ENCODE assay signal across 9 cellular contexts in genomic region chr11:83070044-83070877, GRCh38. TPM values are rescaled to one million over a fixed set of nuclear protein-coding genes. Genes with fewer than 3 reads are reported as not detected.
DNase-seq lines count a peak whose midpoint lies in the region; ATAC-seq, FAIRE-seq and TF ChIP-seq lines count a peak whose summit lies in the region.
"Had no signal": no experiment of that assay in that cellular context is flagged by ENCODE, and none has a peak within 500 bp of the region (broad histone marks: within the 10 kb centered on the region; RNA-seq: fewer than 3 reads in every experiment).

No MANE protein-coding gene starts in this region.

- DNase-seq in Ammon's horn (ENCODE audit: low spot score), result peak; percentile 9
- DNase-seq in MCF 10A (ENCODE audit: unreplicated experiment), result peak; percentile 62
- DNase-seq in HepG2 (ENCODE audit: low spot score), result no peak
- no peak for DNase-seq in SHP77 treated with DMSO at 0.1 percent for 48 hours (lab: John Stamatoyannopoulos, UW)
- DNase-seq in T1000 (lab: John Stamatoyannopoulos, UW), result no peak
- DNase-seq in effector CD8-positive, alpha-beta T cell (lab: John Stamatoyannopoulos, UW), result no peak

- H4K20me1 ChIP-seq in HepG2 (ENCODE audit: insufficient read depth, low read length), result no peaks in the 10 kb centered on the region; the same call in 1 of the 2 replicates

- H3K9me3 ChIP-seq in HUES6 (ENCODE audit: control insufficient read depth, insufficient read depth, low read depth, low read length) (no peaks in the 10 kb centered on the region), HepG2 (ENCODE audit: low read length) (no peaks in the 10 kb centered on the region)

- no peak overlapping the region for H2AFZ ChIP-seq in HepG2 (ENCODE audit: low read length)

- no peak for ATAC-seq in HepG2
- ATAC-seq in GM18498 (IDR thresholded peaks at IDR 0.05; ENCODE audit: unreplicated experiment), result no peak

- peaks cover 14% of the 10 kb centered on the region for H3K36me3 ChIP-seq in HUES6 (ENCODE audit: control insufficient read depth, insufficient read depth, low read length)
- no peaks in the 10 kb centered on the region; a peak in 1 of 5 replicates for H3K36me3 ChIP-seq in HepG2 (replicated peaks in 1 of 2; ENCODE audit: control insufficient read depth in 1 of 2, insufficient read depth in 2 of 2, low read length in 2 of 2)

- peaks cover 26% of the 10 kb centered on the region for H3K4me1 Mint-ChIP-seq in MCF 10A (ENCODE audit: insufficient read depth, unreplicated experiment)

- peaks cover 24% of the 10 kb centered on the region for H3K4me1 ChIP-seq in HUES6 (ENCODE audit: control insufficient read depth, insufficient read depth, low read length)
- H3K4me1 ChIP-seq in HepG2 (ENCODE audit: insufficient read depth, low read length), result peaks cover 67% of the 10 kb centered on the region

- no peak for TF ChIP-seq EP300 in HepG2 (IDR thresholded peaks at IDR 0.05; ENCODE audit: low read depth in 2 of 2, low read length in 2 of 2)
- no peak for TF ChIP-seq EP300 in HepG2 (CRISPR knock-in tag; IDR thresholded peaks at IDR 0.05; ENCODE audit: borderline replicate concordance)

- H3K4me3 Mint-ChIP-seq in MCF 10A (ENCODE audit: unreplicated experiment), result no peak overlapping the region

- H3K27me3 ChIP-seq in HUES6 (ENCODE audit: control insufficient read depth, insufficient read depth, low read length) (no peaks in the 10 kb centered on the region), HepG2 (ENCODE audit: control insufficient read depth in 1 of 2, insufficient read depth in 2 of 2, low read length in 2 of 2) (no peaks in the 10 kb centered on the region; a peak in 1 of 5 replicates)

- H3K79me2 ChIP-seq in HepG2 (ENCODE audit: insufficient read depth, low read length), result peaks cover 52% of the 10 kb centered on the region

- no peak overlapping the region for H3K27ac Mint-ChIP-seq in MCF 10A (ENCODE audit: low read depth, unreplicated experiment)

- peak overlapping the region; percentile 85 for H3K4me3 ChIP-seq in HUES6 (ENCODE audit: low read depth, low read length)
- H3K4me3 ChIP-seq in HepG2 (replicated peaks in 1 of 3; ENCODE audit: insufficient read depth in 1 of 3, low read depth in 2 of 3, low read length in 3 of 3), result peak overlapping the region; percentile 65 to 89 (median 69)

- H3K36me3 Mint-ChIP-seq in MCF 10A (ENCODE audit: insufficient read depth, unreplicated experiment), result peaks cover 21% of the 10 kb centered on the region

- POLR2A ChIA-PET in MCF 10A (lab: Yijun Ruan, JAX) (interaction anchor here (0.6 to 7.3 kb wide), 29 partner anchors 8 to 215 kb away, joined by 3 to 188 read pairs (median 12); partner anchors contain the start of genes ANKRD42, CCDC90B, DDIAS and PCF11), HepG2 (lab: Yijun Ruan, JAX) (interaction anchor here (1.7 to 7.3 kb wide), 6 partner anchors 7 to 123 kb away, joined by 4 to 67 read pairs (median 8); partner anchors contain the start of genes ANKRD42 and PCF11)

- H3K27ac ChIP-seq in HUES6 (ENCODE audit: low read depth, low read length) (no peak overlapping the region), HepG2 (ENCODE audit: extremely low read length, insufficient read depth, low read length) (peak overlapping the region; percentile 88)
- H3K27ac ChIP-seq: HL-60 had no signal

- no peaks in the 10 kb centered on the region for H3K9me3 Mint-ChIP-seq in MCF 10A (ENCODE audit: unreplicated experiment)

- peak overlapping the region; percentile 56 for H3K9ac ChIP-seq in HUES6 (ENCODE audit: low read length)
- peak overlapping the region; percentile 68 for H3K9ac ChIP-seq in HepG2 (ENCODE audit: insufficient read depth, low read depth, low read length)

- H3K4me2 ChIP-seq in HepG2 (ENCODE audit: low read depth, low read length), result peak overlapping the region; percentile 89

- no peaks in the 10 kb centered on the region for H3K27me3 Mint-ChIP-seq in MCF 10A (ENCODE audit: insufficient read depth, unreplicated experiment)

- TF ChIP-seq CTCF in MCF 10A (IDR thresholded peaks at IDR 0.05; ENCODE audit: unreplicated experiment), result no peak
- no peak for TF ChIP-seq CTCF in HepG2 (CRISPR knock-in tag; IDR thresholded peaks at IDR 0.05)

- FAIRE-seq in HepG2 (lab: Jason Lieb, UNC), result no peak

- TF ChIP-seq RAD21 in HepG2 (CRISPR knock-in tag; IDR thresholded peaks at IDR 0.05), result no peak

- no TSS peak for BruUV-seq in MCF 10A (replicated peaks; lab: Mats Ljungman, UMichigan)
- no TSS peak for BruUV-seq in HepG2 (replicated peaks; lab: Mats Ljungman, UMichigan)

- intact Hi-C loops in MCF 10A (cut with micrococcal nuclease), result loop anchor here (2.0 to 10.0 kb wide), 5 partner anchors 38 to 215 kb away; no protein-coding TSS in a partner anchor
- intact Hi-C loops in HepG2 (cut with micrococcal nuclease; ENCODE audit: unreplicated experiment), result loop anchor here (5.0 kb wide), 2 partner anchors 47 to 143 kb away; no protein-coding TSS in a partner anchor

- WGBS in HepG2 (ENCODE audit: low lambda C conversion rate), result 5% methylated on average over 7 of the region's 7 CpGs

- CTCF ChIA-PET in MCF 10A (lab: Yijun Ruan, JAX), result interaction anchor here (0.5 to 3.2 kb wide), 12 partner anchors 11 to 202 kb away, joined by 3 to 21 read pairs (median 4); partner anchors contain the start of gene PCF11
- CTCF ChIA-PET in HepG2 (lab: Yijun Ruan, JAX; ENCODE audit: low intra/inter-chr PET ratio, low total read pairs), result no interaction called here

- in situ Hi-C loops in HepG2 (cut with HindIII; ENCODE audit: extremely low pct_ligation_motif_present, low pct_unique_long_range_greater_than_20kb), result loop anchor here (5.0 kb wide), 1 partner anchor 168 kb away; the partner anchor contains the start of genes DDIAS and PRCP

- TF ChIP-seq POLR2A in HepG2 (IDR thresholded peaks at IDR 0.05; ENCODE audit: insufficient read depth in 1 of 2, low read depth in 2 of 2, low read length in 2 of 2), result no peak

TF ChIP-seq in HepG2, 621 proteins besides CTCF, POLR2A, EP300 and RAD21:
- no peak for TF ChIP-seq RBM39 (IDR thresholded peaks at IDR 0.05; ENCODE audit: low read depth, low read length, poor library complexity, severe bottlenecking)
- no peak for TF ChIP-seq ZNF749 (CRISPR knock-in tag; IDR thresholded peaks at IDR 0.05; ENCODE audit: borderline replicate concordance)
- TF ChIP-seq THAP11 (CRISPR knock-in tag; IDR thresholded peaks at IDR 0.05), result peak; percentile 8; the same call in 1 of the 2 replicates
- peak; percentile 75 for TF ChIP-seq HNRNPK (IDR thresholded peaks at IDR 0.05; ENCODE audit: low read depth, low read length, poor library complexity, severe bottlenecking)
- no peak for TF ChIP-seq MTF1 (CRISPR knock-in tag; IDR thresholded peaks at IDR 0.05)
TF ChIP-seq in HepG2: peak in this region for 2.

RNA-seq across cellular contexts. Expression of gene RAB30, which starts 1.4 kb away (rescaled TPM):
- total RNA-seq in MCF 10A (2022) (12.5 and 13.2 TPM in 2 replicates), HepG2 (2016; rRNA removed; fragmentation: Illumina TruSeq; extraction: Trizol) (5.0 and 8.8 TPM in 2 replicates)
- total RNA-seq in HepG2 (2016; cell fraction: cytosol; rRNA removed; fragmentation: Illumina TruSeq; extraction: Trizol; ENCODE audit: low read depth), result 0.61 and 1.5 TPM in 2 replicates
- 4.7 and 8.4 TPM in 2 replicates for total RNA-seq in HepG2 (2016; cell fraction: insoluble cytoplasmic fraction; rRNA removed; fragmentation: Illumina TruSeq; extraction: Trizol)
- 2.3 TPM in 2 replicates for total RNA-seq in HepG2 (2016; cell fraction: membrane; rRNA removed; fragmentation: Illumina TruSeq; extraction: Trizol)
- 3.8 and 6.3 TPM in 2 replicates for total RNA-seq in HepG2 (2016; cell fraction: nucleus; rRNA removed; fragmentation: Illumina TruSeq; extraction: Trizol)
- 3.7 and 4.2 TPM in 2 replicates for polyA plus RNA-seq in HepG2 (2011; rRNA removed)
- polyA plus RNA-seq in HepG2 (2011; cell fraction: cytosol; rRNA removed), result 1.4 and 2.8 TPM in 2 replicates
- polyA plus RNA-seq in HepG2 (2011; cell fraction: nucleus; rRNA removed), result 2.7 and 4.6 TPM in 2 replicates
- 8.2 and 8.5 TPM in 2 replicates for polyA plus RNA-seq in HepG2 (2012)
- polyA plus RNA-seq in HepG2 (2016; cell fraction: cytosol; fragmentation: Illumina TruSeq; extraction: Trizol; ENCODE audit: low read depth), result 0.09 and 0.22 TPM in 2 replicates
- polyA plus RNA-seq in HepG2 (2016; cell fraction: insoluble cytoplasmic fraction; fragmentation: Illumina TruSeq; extraction: Trizol; ENCODE audit: low read depth), result 5.3 and 6.2 TPM in 2 replicates
- polyA plus RNA-seq in HepG2 (2016; cell fraction: membrane; fragmentation: Illumina TruSeq; extraction: Trizol; ENCODE audit: low read depth), result 0.58 and 0.83 TPM in 2 replicates
- 5.7 and 8.0 TPM in 2 replicates for polyA plus RNA-seq in HepG2 (2016; cell fraction: nucleus; fragmentation: Illumina TruSeq; extraction: Trizol; ENCODE audit: insufficient read depth, low read depth)
- 4.4 and 23.5 TPM in 2 replicates for polyA minus RNA-seq in HepG2 (2011; rRNA and poly(A)+ RNA removed; ENCODE audit: low replicate concordance)
- 3.5 and 3.6 TPM in 2 replicates for polyA minus RNA-seq in HepG2 (2011; cell fraction: cytosol; rRNA and poly(A)+ RNA removed)
- polyA minus RNA-seq in HepG2 (2011; cell fraction: nucleus; rRNA and poly(A)+ RNA removed), result 18.4 and 19.1 TPM in 2 replicates

Comparison
In these comparisons a context has a peak if more than half of its experiments do, and no peak if none do; other contexts are left out.
1. DNase-seq: peak in Ammon's horn (single experiment) and MCF 10A (single experiment); none in HepG2 (single experiment), SHP77 treated with DMSO at 0.1 percent for 48 hours (single experiment), T1000 (single experiment) and effector CD8-positive, alpha-beta T cell (single experiment).